Comparison of ENCODE assay signal across 15 cellular contexts in the genomic region with DNA sequence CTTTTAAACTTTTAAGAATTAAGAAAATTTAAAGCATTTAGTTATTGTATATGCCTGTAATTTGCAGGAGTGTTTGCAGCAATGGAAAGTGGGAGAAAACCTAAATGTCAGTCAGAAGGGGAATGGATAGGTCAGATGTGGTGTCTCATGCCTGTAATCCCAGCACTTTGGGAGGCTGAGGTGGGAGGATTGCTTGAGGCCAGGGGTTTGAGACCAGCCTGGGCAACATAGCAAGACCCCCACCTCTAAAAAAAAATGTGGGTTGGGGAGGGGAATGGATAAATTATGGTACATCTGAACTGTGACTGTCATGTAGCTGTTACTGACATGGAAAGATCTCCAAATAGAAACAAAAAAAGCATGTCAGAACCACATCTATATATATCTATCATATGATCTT. TPM values are rescaled to one million over a fixed set of nuclear protein-coding genes. Genes with fewer than 3 reads are reported as not detected.
DNase-seq lines count a peak whose midpoint lies in the region; ATAC-seq and TF ChIP-seq lines count a peak whose summit lies in the region.
"Had no signal": no experiment of that assay in that cellular context is flagged by ENCODE, and none has a peak within 500 bp of the region (broad histone marks: within the 10 kb centered on the region; RNA-seq: fewer than 3 reads in every experiment).

No MANE protein-coding gene starts in this region.

- H2AFZ ChIP-seq in neural progenitor cell (replicated peaks): no peak overlapping the region

- CTCF ChIA-PET in CD4-positive, alpha-beta memory T cell (lab: Charles Lee; ENCODE audit: partially characterized antibody): interaction anchor here (1.2 kb wide), 1 partner anchor 632 kb away, joined by 6 read pairs; no protein-coding TSS in a partner anchor

- peaks cover 0 to 1% (median 0%) of the 10 kb centered on the region in 8 donors for H3K9me3 Mint-ChIP-seq in CD4-positive, alpha-beta memory T cell
- H3K9me3 Mint-ChIP-seq in neural progenitor cell: no peaks in the 10 kb centered on the region
- H3K9me3 Mint-ChIP-seq: central memory CD8-positive, alpha-beta T cell; stimulated activated naive B cell treated with anti-CD40 and anti-IgM and Interleukin-4, amounts not matched to agents 10 μg/mL and 1 μg/mL and 100 μg/mL, for 72 hours had no signal

- DNase-seq in CD4-positive, alpha-beta memory T cell: no peak
- no peak for DNase-seq in HFF-Myc (ENCODE audit: extremely low read depth, low read depth)
- no peak for DNase-seq in adipocyte (ENCODE audit: low read depth)
- no peak for DNase-seq in neural progenitor cell (ENCODE audit: low spot score)
- no peak for DNase-seq in NCI-H1048 (lab: John Stamatoyannopoulos, UW)
- DNase-seq in NCI-H2196 (lab: John Stamatoyannopoulos, UW; ENCODE audit: unreplicated experiment): no peak
- DNase-seq: activated CD8-positive, alpha-beta memory T cell treated with anti-CD3 and anti-CD28 coated beads for 24 hours; C1 segment of cervical spinal cord; immature natural killer cell; NCI-H187; NCI-H510A treated with DMSO at 0.1 percent for 48 hours; stimulated activated naive B cell treated with anti-CD40 and anti-IgM and Interleukin-4, amounts not matched to agents 10 μg/mL and 1 μg/mL and 100 μg/mL, for 72 hours had no signal

- H3K4me3 ChIP-seq in CD4-positive, alpha-beta memory T cell (ENCODE audit: low read length in 2 of 2): no peak overlapping the region
- H3K4me3 ChIP-seq in HFF-Myc (replicated peaks; ENCODE audit: low read depth, low read length) (peak overlapping the region; percentile 99; the same call in 1 of the 2 replicates), adipocyte (ENCODE audit: low read length) (peak overlapping the region; percentile 95), neural progenitor cell (peak overlapping the region; percentile 92)

- H3K9me3 ChIP-seq in CD4-positive, alpha-beta memory T cell (ENCODE audit: control insufficient read depth in 1 of 2, low read length in 2 of 2): no peaks in the 10 kb centered on the region
- H3K9me3 ChIP-seq in adipocyte (ENCODE audit: control insufficient read depth, low read length) (no peaks in the 10 kb centered on the region), neural progenitor cell (ENCODE audit: low read depth) (no peaks in the 10 kb centered on the region)
- H3K9me3 ChIP-seq: neutrophil had no signal

- peaks cover 7% of the 10 kb centered on the region for H3F3A ChIP-seq in neural progenitor cell (ENCODE audit: low read depth)

- H3K27ac ChIP-seq in CD4-positive, alpha-beta memory T cell (ENCODE audit: low read depth, low read length): no peak overlapping the region
- no peak overlapping the region for H3K27ac ChIP-seq in neural progenitor cell
- H3K27ac ChIP-seq: neutrophil had no signal

- H3K4me2 ChIP-seq in neural progenitor cell: peak overlapping the region; percentile 95

- H3K4me1 ChIP-seq in CD4-positive, alpha-beta memory T cell (ENCODE audit: insufficient read depth, low read length): peaks cover 28% of the 10 kb centered on the region
- H3K4me1 ChIP-seq in adipocyte (ENCODE audit: control insufficient read depth, insufficient read depth, low read length): peaks cover 15% of the 10 kb centered on the region
- H3K4me1 ChIP-seq in neural progenitor cell: peaks cover 19% of the 10 kb centered on the region

- no peaks in the 10 kb centered on the region for H3K36me3 ChIP-seq in CD4-positive, alpha-beta memory T cell (ENCODE audit: insufficient read depth, low read length)
- H3K36me3 ChIP-seq in adipocyte (ENCODE audit: control insufficient read depth, insufficient read depth, low read length, severe bottlenecking) (peaks cover 13% of the 10 kb centered on the region), neural progenitor cell (peaks cover 20% of the 10 kb centered on the region)

- H3K36me3 Mint-ChIP-seq in CD4-positive, alpha-beta memory T cell: peaks cover 12 to 36% of the 10 kb centered on the region in 2 donors
- peaks cover 12% of the 10 kb centered on the region for H3K36me3 Mint-ChIP-seq in neural progenitor cell

- peak overlapping the region in 5 of 8 donors; percentile 3 to 42 (median 35) for H3K4me3 Mint-ChIP-seq in CD4-positive, alpha-beta memory T cell
- H3K4me3 Mint-ChIP-seq in neural progenitor cell: peak overlapping the region; percentile 38
- H3K4me3 Mint-ChIP-seq: central memory CD8-positive, alpha-beta T cell; stimulated activated naive B cell treated with anti-CD40 and anti-IgM and Interleukin-4, amounts not matched to agents 10 μg/mL and 1 μg/mL and 100 μg/mL, for 72 hours had no signal

- intact Hi-C loops in CD4-positive, alpha-beta memory T cell (cut with micrococcal nuclease): no loop called here

- no peak for TF ChIP-seq CTCF in HFF-Myc (IDR thresholded peaks at IDR 0.05; ENCODE audit: low read depth, low read length, missing control alignments)
- no peak for TF ChIP-seq CTCF in neural progenitor cell (IDR thresholded peaks at IDR 0.05)

- no peak for ATAC-seq in HG02973 (IDR thresholded peaks at IDR 0.05; ENCODE audit: unreplicated experiment)
- ATAC-seq: stimulated activated naive B cell treated with anti-CD40 and anti-IgM and Interleukin-4, amounts not matched to agents 10 μg/mL and 1 μg/mL and 100 μg/mL, for 72 hours had no signal

- H3K4me1 Mint-ChIP-seq in CD4-positive, alpha-beta memory T cell: peaks cover 24 to 38% (median 32%) of the 10 kb centered on the region in 4 donors
- H3K4me1 Mint-ChIP-seq in neural progenitor cell: peaks cover 20% of the 10 kb centered on the region

- no peaks in the 10 kb centered on the region for H3K27me3 ChIP-seq in CD4-positive, alpha-beta memory T cell (ENCODE audit: insufficient read depth, low read length)
- H3K27me3 ChIP-seq in adipocyte (replicated peaks; ENCODE audit: control insufficient read depth, insufficient read depth, low read length) (no peaks in the 10 kb centered on the region), neural progenitor cell (no peaks in the 10 kb centered on the region)
- H3K27me3 ChIP-seq: neutrophil had no signal

- peaks cover 50% of the 10 kb centered on the region for H4K20me1 ChIP-seq in neural progenitor cell (ENCODE audit: low read depth)

- POLR2A ChIA-PET in CD4-positive, alpha-beta memory T cell (lab: Charles Lee; ENCODE audit: partially characterized antibody): no interaction called here

- peaks cover 71% of the 10 kb centered on the region for H3K79me2 ChIP-seq in neural progenitor cell (ENCODE audit: low read depth)

- no peaks in the 10 kb centered on the region for H3K27me3 Mint-ChIP-seq in CD4-positive, alpha-beta memory T cell
- peaks cover 8% of the 10 kb centered on the region for H3K27me3 Mint-ChIP-seq in neural progenitor cell (ENCODE audit: insufficient read depth, low read depth)
- H3K27me3 Mint-ChIP-seq: central memory CD8-positive, alpha-beta T cell; stimulated activated naive B cell treated with anti-CD40 and anti-IgM and Interleukin-4, amounts not matched to agents 10 μg/mL and 1 μg/mL and 100 μg/mL, for 72 hours had no signal

- H3K9ac ChIP-seq in adipocyte (ENCODE audit: low read length) (no peak overlapping the region), neural progenitor cell (no peak overlapping the region)

- H3K27ac Mint-ChIP-seq in CD4-positive, alpha-beta memory T cell: peak overlapping the region in 1 of 7 donors; percentile 35
- H3K27ac Mint-ChIP-seq in neural progenitor cell: no peak overlapping the region
- H3K27ac Mint-ChIP-seq: immature natural killer cell; stimulated activated naive B cell treated with anti-CD40 and anti-IgM and Interleukin-4, amounts not matched to agents 10 μg/mL and 1 μg/mL and 100 μg/mL, for 72 hours had no signal

RNA-seq across cellular contexts. Expression of a gene that starts 2.1 kb away (rescaled TPM):
- 10 to 100 TPM; 40.1 to 43.2 TPM for total RNA-seq in CD4-positive, alpha-beta memory T cell
- 10 to 100 TPM; 75.7 to 92.8 TPM for polyA plus RNA-seq in CD4-positive, alpha-beta memory T cell
- total RNA-seq in neural progenitor cell (ENCODE audit: low replicate concordance): 157 and 287 TPM in 2 replicates

RNA-seq across cellular contexts. Expression of a gene that starts 27.6 kb away (rescaled TPM):
- 10 to 100 TPM; 71.2 to 72.8 TPM for total RNA-seq in CD4-positive, alpha-beta memory T cell
- polyA plus RNA-seq in CD4-positive, alpha-beta memory T cell: 100 to 1,000 TPM; 199 to 227 TPM
- total RNA-seq in neural progenitor cell (ENCODE audit: low replicate concordance): 82.6 and 116 TPM in 2 replicates

Comparison
In these comparisons a context has a peak if more than half of its experiments do, and no peak if none do; other contexts are left out.
1. H3K4me3 ChIP-seq: peak in HFF-Myc (single experiment), adipocyte (single experiment) and neural progenitor cell (single experiment); none in CD4-positive, alpha-beta memory T cell (0 of 2).